In genomic region chr5:167576928-167577327, GRCh38 we compare ENCODE assay signal across 29 cellular contexts.
DNase-seq lines count a peak whose midpoint lies in the region; ATAC-seq and TF ChIP-seq lines count a peak whose summit lies in the region.
"Had no signal": no experiment of that assay in that cellular context is flagged by ENCODE, and none has a peak within 500 bp of the region (broad histone marks: within the 10 kb centered on the region; RNA-seq: fewer than 3 reads in every experiment).

No MANE protein-coding gene starts in this region.

- H3K4me1 Mint-ChIP-seq in WTC11: peaks cover 56% of the 10 kb centered on the region
- H3K4me1 Mint-ChIP-seq in natural killer cell: no peaks in the 10 kb centered on the region

- no peak overlapping the region for H2AK5ac ChIP-seq in mesendoderm (ENCODE audit: low read length)

- intact Hi-C loops in natural killer cell (cut with micrococcal nuclease): no loop called here

- no peaks in the 10 kb centered on the region for H3K9me3 Mint-ChIP-seq in WTC11
- peaks cover 3 to 5% of the 10 kb centered on the region in 2 donors for H3K9me3 Mint-ChIP-seq in natural killer cell
- H3K9me3 Mint-ChIP-seq: activated naive CD4-positive, alpha-beta T cell treated with anti-CD3 and anti-CD28 coated beads, Interleukin-2, amount 50 U/mL, for 72 hours; activated T-helper 2 cell treated with anti-CD3 and anti-CD28 coated beads, Interferon-gamma antibody, Interleukin-2, Interleukin-4, amounts not matched to agents 10 μg/mL and 5 μg/mL and 100 μg/mL, durations not matched to agents 14 hours and 24 hours and 36 hours had no signal

- H3K27ac Mint-ChIP-seq in WTC11 (peak overlapping the region; percentile 85; the same call in 1 of the 2 replicates), natural killer cell (no peak overlapping the region)
- H3K27ac Mint-ChIP-seq: activated naive CD4-positive, alpha-beta T cell treated with anti-CD3 and anti-CD28 coated beads, Interleukin-2, amount 50 U/mL, for 72 hours; activated T-helper 2 cell treated with anti-CD3 and anti-CD28 coated beads, Interferon-gamma antibody, Interleukin-2, Interleukin-4, amounts not matched to agents 10 μg/mL and 5 μg/mL and 100 μg/mL, durations not matched to agents 14 hours and 24 hours and 36 hours; CD4-positive, alpha-beta memory T cell had no signal

- H3K4me3 Mint-ChIP-seq in WTC11 (no peak overlapping the region; the same call in 1 of the 2 replicates), natural killer cell (no peak overlapping the region)
- H3K4me3 Mint-ChIP-seq: CD4-positive, alpha-beta memory T cell had no signal

- H3K36me3 ChIP-seq in mesendoderm (ENCODE audit: control insufficient read depth, insufficient read depth, low read length): no peaks in the 10 kb centered on the region
- H3K36me3 ChIP-seq: prostate gland, transverse colon had no signal

- H3K27me3 Mint-ChIP-seq in WTC11 (ENCODE audit: low read depth): no peaks in the 10 kb centered on the region
- H3K27me3 Mint-ChIP-seq in natural killer cell (ENCODE audit: low read depth in 2 of 2): peaks cover 13 to 16% of the 10 kb centered on the region in 2 donors

- H3K36me3 Mint-ChIP-seq in WTC11 (no peaks in the 10 kb centered on the region), natural killer cell (no peaks in the 10 kb centered on the region)
- H3K36me3 Mint-ChIP-seq: activated naive CD4-positive, alpha-beta T cell treated with anti-CD3 and anti-CD28 coated beads, Interleukin-2, amount 50 U/mL, for 72 hours; CD4-positive, alpha-beta memory T cell had no signal

- H3K4me1 ChIP-seq in mesendoderm (ENCODE audit: control insufficient read depth, low read depth, low read length): peaks cover 9% of the 10 kb centered on the region
- H3K4me1 ChIP-seq: prostate gland, transverse colon had no signal

- no peak overlapping the region for H2BK15ac ChIP-seq in mesendoderm (replicated peaks; ENCODE audit: low read depth)

- DNase-seq in NCI-H82 (lab: John Stamatoyannopoulos, UW) (peak; percentile 33), NCI-H82 treated with DMSO at 0.1 percent for 48 hours (lab: John Stamatoyannopoulos, UW; ENCODE audit: unreplicated experiment) (no peak), WTC11 (ENCODE audit: low spot score) (no peak), mesendoderm (peak; percentile 74), HuH-7 (ENCODE audit: low spot score) (no peak), dedifferentiated amniotic fluid mesenchymal stem cell (ENCODE audit: extremely low spot score) (no peak), natural killer cell (no peak)
- DNase-seq: activated CD4-positive, alpha-beta T cell treated with anti-CD3 and anti-CD28 coated beads for 48 hours; activated CD8-positive, alpha-beta memory T cell treated with anti-CD3 and anti-CD28 coated beads for 24 hours; activated T-cell treated with anti-CD3 and anti-CD28 coated beads for 4 hours; amygdala; CD4-positive, alpha-beta memory T cell; hippocampal formation; NCI-H1417 treated with DMSO at 0.1 percent for 48 hours; NCI-H345; NCI-H69; nucleus accumbens; SIG-M5; stimulated activated CD4-positive, alpha-beta T cell treated with anti-CD3 and anti-CD28 coated beads, Interleukin-15, amount 100 ng/mL, for 24 hours; stimulated activated CD4-positive, alpha-beta T cell treated with anti-CD3 and anti-CD28 coated beads, Interleukin-4, amount 100 ng/mL, for 4 hours; SW 1271; T1000; transverse colon had no signal

- H2BK5ac ChIP-seq in mesendoderm (ENCODE audit: low read length): no peak overlapping the region

- H3K79me2 ChIP-seq in mesendoderm (ENCODE audit: control insufficient read depth, insufficient read depth, low read length): no peaks in the 10 kb centered on the region

- H3K4me3 ChIP-seq in mesendoderm (ENCODE audit: low read length): no peak overlapping the region
- H3K4me3 ChIP-seq: prostate gland, transverse colon had no signal

- no peak overlapping the region for H3K4ac ChIP-seq in mesendoderm (ENCODE audit: low read depth, low read length)

- no peak for TF ChIP-seq CTCF in WTC11 (IDR thresholded peaks at IDR 0.05)
- no peak for TF ChIP-seq CTCF in natural killer cell (IDR thresholded peaks at IDR 0.05)

- H3K27me3 ChIP-seq in mesendoderm (ENCODE audit: insufficient read depth, low read length, poor library complexity): no peaks in the 10 kb centered on the region

- peak overlapping the region; percentile 49 for H3K27ac ChIP-seq in mesendoderm (ENCODE audit: low read depth, low read length)
- H3K27ac ChIP-seq: 22Rv1, prostate gland, transverse colon, VCaP had no signal

- no peak overlapping the region for H2BK120ac ChIP-seq in mesendoderm (ENCODE audit: low read depth, low read length)

- H4K8ac ChIP-seq in mesendoderm (ENCODE audit: low read depth, low read length): peak overlapping the region; percentile 39

- POLR2A ChIA-PET in WTC11 (lab: Charles Lee): no interaction called here

- no peaks in the 10 kb centered on the region for H3K79me1 ChIP-seq in mesendoderm (ENCODE audit: low read length)

- WGBS in mesendoderm (ENCODE audit: extremely low coverage, insufficient coverage, low lambda C conversion rate): no CpG with 5 or more reads among the region's 5 CpGs

- no peak overlapping the region for H3K23ac ChIP-seq in mesendoderm (ENCODE audit: low read length)

- H4K5ac ChIP-seq in mesendoderm (ENCODE audit: low read length): no peak overlapping the region

- peak overlapping the region; percentile 80 for H3K18ac ChIP-seq in mesendoderm (ENCODE audit: low read length)

- CTCF ChIA-PET in WTC11 (lab: Charles Lee): interaction anchor here (1.0 to 1.7 kb wide), 2 partner anchors 11 to 470 kb away, joined by 3 to 5 read pairs; no protein-coding TSS in a partner anchor

- ATAC-seq in WTC11 (no peak; the same call in 1 of the 2 replicates), GM18498 (IDR thresholded peaks at IDR 0.05; ENCODE audit: unreplicated experiment) (no peak), natural killer cell (no peak)
- ATAC-seq: activated naive CD4-positive, alpha-beta T cell treated with anti-CD3 and anti-CD28 coated beads, Interleukin-2, amount 50 U/mL, for 72 hours had no signal

- no peak overlapping the region for H3K9ac ChIP-seq in mesendoderm (ENCODE audit: low read length)

- no peak overlapping the region for H3K56ac ChIP-seq in mesendoderm (ENCODE audit: low read length)

- no peak overlapping the region for H3K4me2 ChIP-seq in mesendoderm (ENCODE audit: low read length)

TF ChIP-seq in WTC11, 78 proteins besides CTCF, POLR2A, EP300 and RAD21 (continues in another document):
- TF ChIP-seq HMGA2 (CRISPR knock-in tag; IDR thresholded peaks at IDR 0.05) (no peak), MYBL2 (CRISPR knock-in tag; IDR thresholded peaks at IDR 0.05) (no peak), EMX1 (CRISPR knock-in tag; IDR thresholded peaks at IDR 0.05) (no peak), NR1H2 (CRISPR knock-in tag; IDR thresholded peaks at IDR 0.05) (no peak), ZBTB21 (CRISPR knock-in tag; IDR thresholded peaks at IDR 0.05; ENCODE audit: borderline replicate concordance) (no peak), ZNF263 (CRISPR knock-in tag; IDR thresholded peaks at IDR 0.05; ENCODE audit: low read depth) (no peak), ZNF138 (CRISPR knock-in tag; conservative IDR thresholded peaks at IDR 0.05) (no peak), NR2C2 (CRISPR knock-in tag; IDR thresholded peaks at IDR 0.05) (no peak)
- TF ChIP-seq, protein P1, sequence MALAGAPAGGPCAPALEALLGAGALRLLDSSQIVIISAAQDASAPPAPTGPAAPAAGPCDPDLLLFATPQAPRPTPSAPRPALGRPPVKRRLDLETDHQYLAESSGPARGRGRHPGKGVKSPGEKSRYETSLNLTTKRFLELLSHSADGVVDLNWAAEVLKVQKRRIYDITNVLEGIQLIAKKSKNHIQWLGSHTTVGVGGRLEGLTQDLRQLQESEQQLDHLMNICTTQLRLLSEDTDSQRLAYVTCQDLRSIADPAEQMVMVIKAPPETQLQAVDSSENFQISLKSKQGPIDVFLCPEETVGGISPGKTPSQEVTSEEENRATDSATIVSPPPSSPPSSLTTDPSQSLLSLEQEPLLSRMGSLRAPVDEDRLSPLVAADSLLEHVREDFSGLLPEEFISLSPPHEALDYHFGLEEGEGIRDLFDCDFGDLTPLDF (CRISPR knock-in tag; IDR thresholded peaks at IDR 0.05): no peak
- TF ChIP-seq, protein P2, sequence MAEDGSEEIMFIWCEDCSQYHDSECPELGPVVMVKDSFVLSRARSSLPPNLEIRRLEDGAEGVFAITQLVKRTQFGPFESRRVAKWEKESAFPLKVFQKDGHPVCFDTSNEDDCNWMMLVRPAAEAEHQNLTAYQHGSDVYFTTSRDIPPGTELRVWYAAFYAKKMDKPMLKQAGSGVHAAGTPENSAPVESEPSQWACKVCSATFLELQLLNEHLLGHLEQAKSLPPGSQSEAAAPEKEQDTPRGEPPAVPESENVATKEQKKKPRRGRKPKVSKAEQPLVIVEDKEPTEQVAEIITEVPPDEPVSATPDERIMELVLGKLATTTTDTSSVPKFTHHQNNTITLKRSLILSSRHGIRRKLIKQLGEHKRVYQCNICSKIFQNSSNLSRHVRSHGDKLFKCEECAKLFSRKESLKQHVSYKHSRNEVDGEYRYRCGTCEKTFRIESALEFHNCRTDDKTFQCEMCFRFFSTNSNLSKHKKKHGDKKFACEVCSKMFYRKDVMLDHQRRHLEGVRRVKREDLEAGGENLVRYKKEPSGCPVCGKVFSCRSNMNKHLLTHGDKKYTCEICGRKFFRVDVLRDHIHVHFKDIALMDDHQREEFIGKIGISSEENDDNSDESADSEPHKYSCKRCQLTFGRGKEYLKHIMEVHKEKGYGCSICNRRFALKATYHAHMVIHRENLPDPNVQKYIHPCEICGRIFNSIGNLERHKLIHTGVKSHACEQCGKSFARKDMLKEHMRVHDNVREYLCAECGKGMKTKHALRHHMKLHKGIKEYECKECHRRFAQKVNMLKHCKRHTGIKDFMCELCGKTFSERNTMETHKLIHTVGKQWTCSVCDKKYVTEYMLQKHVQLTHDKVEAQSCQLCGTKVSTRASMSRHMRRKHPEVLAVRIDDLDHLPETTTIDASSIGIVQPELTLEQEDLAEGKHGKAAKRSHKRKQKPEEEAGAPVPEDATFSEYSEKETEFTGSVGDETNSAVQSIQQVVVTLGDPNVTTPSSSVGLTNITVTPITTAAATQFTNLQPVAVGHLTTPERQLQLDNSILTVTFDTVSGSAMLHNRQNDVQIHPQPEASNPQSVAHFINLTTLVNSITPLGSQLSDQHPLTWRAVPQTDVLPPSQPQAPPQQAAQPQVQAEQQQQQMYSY (CRISPR knock-in tag; IDR thresholded peaks at IDR 0.05): no peak

Comparison
In these comparisons a context has a peak if more than half of its experiments do, and no peak if none do; other contexts are left out.
1. DNase-seq: peak in NCI-H82 (single experiment) and mesendoderm (single experiment); none in NCI-H82 treated with DMSO at 0.1 percent for 48 hours (single experiment), WTC11 (single experiment), HuH-7 (single experiment), dedifferentiated amniotic fluid mesenchymal stem cell (single experiment) and natural killer cell (single experiment).